Comparison of ENCODE assay signal across 7 cellular contexts in the genomic region with DNA sequence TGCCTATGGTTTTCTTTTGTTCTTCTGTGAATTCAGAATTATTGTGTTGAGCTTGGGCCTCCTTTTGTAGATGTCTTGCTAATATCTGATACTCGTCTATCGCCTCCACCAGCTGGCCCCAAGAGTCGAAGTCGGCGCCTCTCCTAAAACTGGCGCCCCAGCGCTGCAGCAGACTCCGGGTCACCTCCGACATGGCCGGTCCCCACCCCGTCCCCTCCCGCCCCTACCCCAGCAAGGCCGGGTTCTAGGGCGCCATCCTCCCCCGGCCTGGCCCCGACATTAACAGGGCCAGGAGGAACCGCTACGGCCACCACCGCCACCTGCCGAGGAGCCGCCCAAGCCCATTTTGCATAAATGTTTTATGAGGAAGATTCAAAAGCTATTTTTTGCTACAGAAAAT. TPM values are rescaled to one million over a fixed set of nuclear protein-coding genes. Genes with fewer than 3 reads are reported as not detected.
DNase-seq lines count a peak whose midpoint lies in the region; ATAC-seq, FAIRE-seq and TF ChIP-seq lines count a peak whose summit lies in the region.
"Not testable (repeated sequence)": the region's sequence is repeated elsewhere in the genome, so short reads cannot be mapped to it uniquely, and the experiment has no call there.

No MANE protein-coding gene starts in this region.

- not testable (repeated sequence) for H4K20me1 ChIP-seq in PC-3 (ENCODE audit: low read length)

- not testable (repeated sequence) for H3K27ac ChIP-seq in PC-3 (ENCODE audit: low read length); pancreas

- H3K36me3 ChIP-seq in PC-3 (ENCODE audit: low read depth, low read length) (peaks cover 15% of the 10 kb centered on the region), pancreas (peaks cover 0 to 13% (median 7%) of the 10 kb centered on the region in 3 donors)

- H3K27me3 ChIP-seq in PC-3 (ENCODE audit: low read length); pancreas: not testable (repeated sequence)

- not testable (repeated sequence) for H3K79me2 ChIP-seq in PC-3 (ENCODE audit: low read length)

- not testable (repeated sequence) for H3K4me1 ChIP-seq in PC-3 (ENCODE audit: insufficient read depth, low read length); pancreas

- POLR2A ChIA-PET in PC-3 (lab: Charles Lee; ENCODE audit: unreplicated experiment) = not testable (repeated sequence)

- not testable (repeated sequence) for H3K4me2 ChIP-seq in PC-3 (ENCODE audit: low read length)

- peaks cover 39% of the 10 kb centered on the region for H3K36me3 Mint-ChIP-seq in activated CD8-positive, alpha-beta memory T cell treated with anti-CD3 and anti-CD28 coated beads, Interleukin-2, amount 10 ng/mL, durations not matched to agents 7 days and 5 days
- peaks cover 63% of the 10 kb centered on the region for H3K36me3 Mint-ChIP-seq in effector memory CD8-positive, alpha-beta T cell (ENCODE audit: insufficient read depth)

- not testable (repeated sequence) for H3K4me1 Mint-ChIP-seq in activated CD8-positive, alpha-beta memory T cell treated with anti-CD3 and anti-CD28 coated beads, Interleukin-2, amount 10 ng/mL, durations not matched to agents 7 days and 5 days; effector memory CD8-positive, alpha-beta T cell (ENCODE audit: low read depth in 2 of 2)

- not testable (repeated sequence) for DNase-seq in PC-3; activated CD8-positive, alpha-beta memory T cell treated with anti-CD3 and anti-CD28 coated beads, Interleukin-2, amount 10 ng/mL, durations not matched to agents 7 days and 5 days; effector memory CD8-positive, alpha-beta T cell; left colon; pancreas

- H3K9me3 Mint-ChIP-seq in activated CD8-positive, alpha-beta memory T cell treated with anti-CD3 and anti-CD28 coated beads, Interleukin-2, amount 10 ng/mL, durations not matched to agents 7 days and 5 days (ENCODE audit: low read depth); effector memory CD8-positive, alpha-beta T cell: not testable (repeated sequence)

- not testable (repeated sequence) for H3K27me3 Mint-ChIP-seq in activated CD8-positive, alpha-beta memory T cell treated with anti-CD3 and anti-CD28 coated beads, Interleukin-2, amount 10 ng/mL, durations not matched to agents 7 days and 5 days; effector memory CD8-positive, alpha-beta T cell

- ATAC-seq in GM18498 (IDR thresholded peaks at IDR 0.05; ENCODE audit: unreplicated experiment) (peak; percentile 54), GM21737 (IDR thresholded peaks at IDR 0.05; ENCODE audit: unreplicated experiment) (peak; percentile 64), PC-3 (peak; percentile 46; the same call in 1 of the 2 replicates), left colon (peak; percentile 26), pancreas (peak in 3 of 4 donors; percentile 30 to 60 (median 55))
- ATAC-seq in activated CD8-positive, alpha-beta memory T cell treated with anti-CD3 and anti-CD28 coated beads, Interleukin-2, amount 10 ng/mL, durations not matched to agents 7 days and 5 days = peak; percentile 61
- ATAC-seq in effector memory CD8-positive, alpha-beta T cell (replicated peaks) = peak; percentile 61

- H3K9me3 ChIP-seq in PC-3 (ENCODE audit: low read length); pancreas: not testable (repeated sequence)

- not testable (repeated sequence) for BruUV-seq in PC-3 (replicated peaks; lab: Mats Ljungman, UMichigan)

- not testable (repeated sequence) for H2AFZ ChIP-seq in PC-3 (ENCODE audit: low read length)

- H3F3A ChIP-seq in PC-3 (ENCODE audit: low read length, unreplicated experiment) = not testable (repeated sequence)

- FAIRE-seq in pancreas (lab: Jason Lieb, UNC) = not testable (repeated sequence)

- H3K27ac Mint-ChIP-seq in activated CD8-positive, alpha-beta memory T cell treated with anti-CD3 and anti-CD28 coated beads, Interleukin-2, amount 10 ng/mL, durations not matched to agents 7 days and 5 days; effector memory CD8-positive, alpha-beta T cell: not testable (repeated sequence)

- not testable (repeated sequence) for H3K9me2 ChIP-seq in PC-3 (replicated peaks; ENCODE audit: low read length)

- not testable (repeated sequence) for H3K4me3 ChIP-seq in PC-3 (ENCODE audit: low read length); pancreas

- 97 to 99% methylated on average over 11 to 13 of the region's 21 CpGs for WGBS in pancreas, 2 donors

- not testable (repeated sequence) for TF ChIP-seq CTCF in PC-3 (conservative IDR thresholded peaks at IDR 0.05; ENCODE audit: low read depth, low read length); pancreas (IDR thresholded peaks at IDR 0.05)

- H3K4me3 Mint-ChIP-seq in activated CD8-positive, alpha-beta memory T cell treated with anti-CD3 and anti-CD28 coated beads, Interleukin-2, amount 10 ng/mL, durations not matched to agents 7 days and 5 days; effector memory CD8-positive, alpha-beta T cell: not testable (repeated sequence)

- intact Hi-C loops in PC-3 (cut with micrococcal nuclease); left colon (cut with DNase I, micrococcal nuclease); pancreas (cut with DNase I): not testable (repeated sequence)

- CTCF ChIA-PET in PC-3 (lab: Charles Lee) = not testable (repeated sequence)
- CTCF ChIA-PET in activated CD8-positive, alpha-beta memory T cell treated with anti-CD3 and anti-CD28 coated beads, Interleukin-2, amount 10 ng/mL, durations not matched to agents 7 days and 5 days (lab: Charles Lee) = interaction anchor here (0.6 kb wide), 1 partner anchor 12 kb away, joined by 3 read pairs; no protein-coding TSS in a partner anchor

- H3K9ac ChIP-seq in PC-3 (ENCODE audit: low read length) = not testable (repeated sequence)

RNA-seq across cellular contexts. Expression of a gene that starts 32.1 kb away (rescaled TPM):
- total RNA-seq in PC-3 (2014; rRNA removed) = 6.5 and 8.8 TPM in 2 replicates
- total RNA-seq in activated CD8-positive, alpha-beta memory T cell treated with anti-CD3 and anti-CD28 coated beads, Interleukin-2, amount 10 ng/mL, durations not matched to agents 7 days and 5 days = 10 to 100 TPM in 1 of 2 experiments, 1 to 10 TPM in 1; 9.2 to 11.6 TPM
- total RNA-seq in left colon = 10 to 100 TPM; 13.9 to 18.3 TPM
- total RNA-seq in pancreas = 10 to 100 TPM in 1 of 6 donors, 1 to 10 TPM in 5; 5.3 to 11.0 (median 7.9) TPM
- 1 to 10 TPM; 1.5 to 4.6 TPM for polyA plus RNA-seq in pancreas

RNA-seq across cellular contexts. Expression of a gene that starts 51.9 kb away (rescaled TPM):
- total RNA-seq in PC-3 (2014; rRNA removed) (42.6 and 45.2 TPM in 2 replicates), left colon (10 to 100 TPM; 56.8 to 63.5 TPM), pancreas (10 to 100 TPM; 14.1 to 35.5 (median 23.0) TPM)
- total RNA-seq in activated CD8-positive, alpha-beta memory T cell treated with anti-CD3 and anti-CD28 coated beads, Interleukin-2, amount 10 ng/mL, durations not matched to agents 7 days and 5 days = 10 to 100 TPM; 46.2 to 48.5 TPM
- polyA plus RNA-seq in pancreas = 10 to 100 TPM; 13.7 to 21.3 TPM
